1 cellular context compared by ENCODE assay signal in the genomic region with DNA sequence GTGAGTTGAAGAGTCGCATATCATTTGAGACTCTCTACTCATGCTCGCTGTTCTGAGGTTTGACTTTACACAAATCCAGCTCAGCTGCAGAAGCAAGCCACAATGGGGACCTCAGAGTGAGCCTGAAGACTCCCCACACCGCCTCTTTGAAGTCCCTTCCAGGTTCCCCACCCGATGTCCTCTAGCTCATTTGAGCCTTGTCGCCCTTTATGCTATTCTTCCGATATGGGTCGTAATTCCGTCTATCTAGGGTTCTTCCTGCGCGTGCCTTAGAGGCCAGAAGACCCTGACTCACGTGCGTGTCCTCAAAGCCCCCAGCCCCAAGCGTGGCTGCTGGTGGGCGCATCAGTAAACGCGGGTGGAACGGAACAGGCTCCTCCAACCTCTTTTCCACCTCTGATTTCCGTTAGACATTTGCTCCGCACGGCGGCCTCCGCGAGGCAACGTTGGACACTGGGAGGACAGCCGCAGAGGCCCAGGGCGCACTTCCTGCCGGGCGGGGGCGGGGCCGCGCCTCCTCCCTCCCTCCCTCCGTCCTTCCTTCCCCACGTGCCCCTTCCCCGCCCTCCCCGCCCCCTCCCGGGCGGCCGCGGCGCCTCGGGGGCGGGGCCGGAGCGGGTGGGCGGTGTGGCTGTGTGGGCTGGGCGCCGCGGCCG.
TF ChIP-seq lines count a peak whose summit lies in the region.

A gene with protein sequence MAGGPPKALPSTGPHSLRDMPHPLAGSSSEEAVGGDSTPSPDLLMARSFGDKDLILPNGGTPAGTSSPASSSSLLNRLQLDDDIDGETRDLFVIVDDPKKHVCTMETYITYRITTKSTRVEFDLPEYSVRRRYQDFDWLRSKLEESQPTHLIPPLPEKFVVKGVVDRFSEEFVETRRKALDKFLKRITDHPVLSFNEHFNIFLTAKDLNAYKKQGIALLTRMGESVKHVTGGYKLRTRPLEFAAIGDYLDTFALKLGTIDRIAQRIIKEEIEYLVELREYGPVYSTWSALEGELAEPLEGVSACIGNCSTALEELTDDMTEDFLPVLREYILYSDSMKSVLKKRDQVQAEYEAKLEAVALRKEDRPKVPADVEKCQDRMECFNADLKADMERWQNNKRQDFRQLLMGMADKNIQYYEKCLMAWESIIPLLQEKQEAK (plus strand): TSS at position 650 of the 656 bp plus-strand sequence. CDS start 242 bp downstream, outside the sequence.

TF ChIP-seq in HepG2, 621 proteins besides CTCF, POLR2A, EP300 and RAD21 (continued from another document and continues in another):
- TF ChIP-seq, protein P1, sequence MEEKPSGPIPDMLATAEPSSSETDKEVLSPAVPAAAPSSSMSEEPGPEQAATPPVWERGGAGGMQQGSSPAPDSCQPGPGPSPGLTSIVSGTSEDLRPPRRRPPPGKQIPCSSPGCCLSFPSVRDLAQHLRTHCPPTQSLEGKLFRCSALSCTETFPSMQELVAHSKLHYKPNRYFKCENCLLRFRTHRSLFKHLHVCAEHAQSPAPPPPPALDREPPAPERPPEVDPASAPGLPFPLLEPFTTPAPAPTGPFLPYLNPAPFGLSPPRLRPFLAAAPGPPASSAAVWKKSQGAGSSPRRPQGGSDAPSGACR (CRISPR knock-in tag; IDR thresholded peaks at IDR 0.05) = no peak
- TF ChIP-seq NCOA2 (CRISPR knock-in tag; IDR thresholded peaks at IDR 0.05) = peak; percentile 61
- TF ChIP-seq, protein P2, sequence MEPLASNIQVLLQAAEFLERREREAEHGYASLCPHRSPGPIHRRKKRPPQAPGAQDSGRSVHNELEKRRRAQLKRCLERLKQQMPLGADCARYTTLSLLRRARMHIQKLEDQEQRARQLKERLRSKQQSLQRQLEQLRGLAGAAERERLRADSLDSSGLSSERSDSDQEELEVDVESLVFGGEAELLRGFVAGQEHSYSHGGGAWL (CRISPR knock-in tag; IDR thresholded peaks at IDR 0.05) = peak; percentile 81
- TF ChIP-seq, protein P3, sequence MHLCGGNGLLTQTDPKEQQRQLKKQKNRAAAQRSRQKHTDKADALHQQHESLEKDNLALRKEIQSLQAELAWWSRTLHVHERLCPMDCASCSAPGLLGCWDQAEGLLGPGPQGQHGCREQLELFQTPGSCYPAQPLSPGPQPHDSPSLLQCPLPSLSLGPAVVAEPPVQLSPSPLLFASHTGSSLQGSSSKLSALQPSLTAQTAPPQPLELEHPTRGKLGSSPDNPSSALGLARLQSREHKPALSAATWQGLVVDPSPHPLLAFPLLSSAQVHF (CRISPR knock-in tag; IDR thresholded peaks at IDR 0.05) = 0 out of 2 replicates have a peak, but pooled peaks have one; percentile 38
- no peak for TF ChIP-seq MYNN (CRISPR knock-in tag; IDR thresholded peaks at IDR 0.05; ENCODE audit: low read depth)
- TF ChIP-seq NCOA5 (CRISPR knock-in tag; IDR thresholded peaks at IDR 0.05) = no peak
- TF ChIP-seq, protein P4, sequence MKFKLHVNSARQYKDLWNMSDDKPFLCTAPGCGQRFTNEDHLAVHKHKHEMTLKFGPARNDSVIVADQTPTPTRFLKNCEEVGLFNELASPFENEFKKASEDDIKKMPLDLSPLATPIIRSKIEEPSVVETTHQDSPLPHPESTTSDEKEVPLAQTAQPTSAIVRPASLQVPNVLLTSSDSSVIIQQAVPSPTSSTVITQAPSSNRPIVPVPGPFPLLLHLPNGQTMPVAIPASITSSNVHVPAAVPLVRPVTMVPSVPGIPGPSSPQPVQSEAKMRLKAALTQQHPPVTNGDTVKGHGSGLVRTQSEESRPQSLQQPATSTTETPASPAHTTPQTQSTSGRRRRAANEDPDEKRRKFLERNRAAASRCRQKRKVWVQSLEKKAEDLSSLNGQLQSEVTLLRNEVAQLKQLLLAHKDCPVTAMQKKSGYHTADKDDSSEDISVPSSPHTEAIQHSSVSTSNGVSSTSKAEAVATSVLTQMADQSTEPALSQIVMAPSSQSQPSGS (CRISPR knock-in tag; IDR thresholded peaks at IDR 0.05) = peak; percentile 69; the same call in 1 of the 2 replicates
- peak; percentile 90 for TF ChIP-seq ELF3 (CRISPR knock-in tag; IDR thresholded peaks at IDR 0.05)
- no peak for TF ChIP-seq ZSCAN12 (CRISPR knock-in tag; IDR thresholded peaks at IDR 0.05)
- peak; percentile 74; the same call in 1 of the 2 replicates for TF ChIP-seq NFKB2 (CRISPR knock-in tag; IDR thresholded peaks at IDR 0.05; ENCODE audit: borderline replicate concordance)
- no peak for TF ChIP-seq ZBTB1 (CRISPR knock-in tag; IDR thresholded peaks at IDR 0.05; ENCODE audit: borderline replicate concordance)
- 0 out of 2 replicates have a peak, but pooled peaks have one; percentile 46 for TF ChIP-seq NAIF1 (CRISPR knock-in tag; IDR thresholded peaks at IDR 0.05; ENCODE audit: borderline replicate concordance)
- no peak for TF ChIP-seq ZNF17 (CRISPR knock-in tag; IDR thresholded peaks at IDR 0.05)
- TF ChIP-seq ZNF253 (CRISPR knock-in tag; IDR thresholded peaks at IDR 0.05; ENCODE audit: borderline replicate concordance) = no peak; the same call in 1 of the 2 replicates
- TF ChIP-seq RFX3 (CRISPR knock-in tag; IDR thresholded peaks at IDR 0.05) = no peak
- TF ChIP-seq NR2C2 (CRISPR knock-in tag; IDR thresholded peaks at IDR 0.05; ENCODE audit: borderline replicate concordance) = 0 out of 2 replicates have a peak, but pooled peaks have one; percentile 26
- no peak for TF ChIP-seq ZNF549 (CRISPR knock-in tag; IDR thresholded peaks at IDR 0.05)
- TF ChIP-seq, protein P5, sequence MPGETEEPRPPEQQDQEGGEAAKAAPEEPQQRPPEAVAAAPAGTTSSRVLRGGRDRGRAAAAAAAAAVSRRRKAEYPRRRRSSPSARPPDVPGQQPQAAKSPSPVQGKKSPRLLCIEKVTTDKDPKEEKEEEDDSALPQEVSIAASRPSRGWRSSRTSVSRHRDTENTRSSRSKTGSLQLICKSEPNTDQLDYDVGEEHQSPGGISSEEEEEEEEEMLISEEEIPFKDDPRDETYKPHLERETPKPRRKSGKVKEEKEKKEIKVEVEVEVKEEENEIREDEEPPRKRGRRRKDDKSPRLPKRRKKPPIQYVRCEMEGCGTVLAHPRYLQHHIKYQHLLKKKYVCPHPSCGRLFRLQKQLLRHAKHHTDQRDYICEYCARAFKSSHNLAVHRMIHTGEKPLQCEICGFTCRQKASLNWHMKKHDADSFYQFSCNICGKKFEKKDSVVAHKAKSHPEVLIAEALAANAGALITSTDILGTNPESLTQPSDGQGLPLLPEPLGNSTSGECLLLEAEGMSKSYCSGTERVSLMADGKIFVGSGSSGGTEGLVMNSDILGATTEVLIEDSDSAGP (CRISPR knock-in tag; IDR thresholded peaks at IDR 0.05; ENCODE audit: borderline replicate concordance) = peak; percentile 80
- no peak for TF ChIP-seq REXO4 (CRISPR knock-in tag; IDR thresholded peaks at IDR 0.05; ENCODE audit: borderline replicate concordance)
- TF ChIP-seq ZNF335 (CRISPR knock-in tag; IDR thresholded peaks at IDR 0.05) = 0 out of 2 replicates have a peak, but pooled peaks have one; percentile 46
- TF ChIP-seq, protein P6, sequence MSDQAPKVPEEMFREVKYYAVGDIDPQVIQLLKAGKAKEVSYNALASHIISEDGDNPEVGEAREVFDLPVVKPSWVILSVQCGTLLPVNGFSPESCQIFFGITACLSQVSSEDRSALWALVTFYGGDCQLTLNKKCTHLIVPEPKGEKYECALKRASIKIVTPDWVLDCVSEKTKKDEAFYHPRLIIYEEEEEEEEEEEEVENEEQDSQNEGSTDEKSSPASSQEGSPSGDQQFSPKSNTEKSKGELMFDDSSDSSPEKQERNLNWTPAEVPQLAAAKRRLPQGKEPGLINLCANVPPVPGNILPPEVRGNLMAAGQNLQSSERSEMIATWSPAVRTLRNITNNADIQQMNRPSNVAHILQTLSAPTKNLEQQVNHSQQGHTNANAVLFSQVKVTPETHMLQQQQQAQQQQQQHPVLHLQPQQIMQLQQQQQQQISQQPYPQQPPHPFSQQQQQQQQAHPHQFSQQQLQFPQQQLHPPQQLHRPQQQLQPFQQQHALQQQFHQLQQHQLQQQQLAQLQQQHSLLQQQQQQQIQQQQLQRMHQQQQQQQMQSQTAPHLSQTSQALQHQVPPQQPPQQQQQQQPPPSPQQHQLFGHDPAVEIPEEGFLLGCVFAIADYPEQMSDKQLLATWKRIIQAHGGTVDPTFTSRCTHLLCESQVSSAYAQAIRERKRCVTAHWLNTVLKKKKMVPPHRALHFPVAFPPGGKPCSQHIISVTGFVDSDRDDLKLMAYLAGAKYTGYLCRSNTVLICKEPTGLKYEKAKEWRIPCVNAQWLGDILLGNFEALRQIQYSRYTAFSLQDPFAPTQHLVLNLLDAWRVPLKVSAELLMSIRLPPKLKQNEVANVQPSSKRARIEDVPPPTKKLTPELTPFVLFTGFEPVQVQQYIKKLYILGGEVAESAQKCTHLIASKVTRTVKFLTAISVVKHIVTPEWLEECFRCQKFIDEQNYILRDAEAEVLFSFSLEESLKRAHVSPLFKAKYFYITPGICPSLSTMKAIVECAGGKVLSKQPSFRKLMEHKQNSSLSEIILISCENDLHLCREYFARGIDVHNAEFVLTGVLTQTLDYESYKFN (CRISPR knock-in tag; conservative IDR thresholded peaks at IDR 0.05) = peak; percentile 46
- TF ChIP-seq, protein P7, sequence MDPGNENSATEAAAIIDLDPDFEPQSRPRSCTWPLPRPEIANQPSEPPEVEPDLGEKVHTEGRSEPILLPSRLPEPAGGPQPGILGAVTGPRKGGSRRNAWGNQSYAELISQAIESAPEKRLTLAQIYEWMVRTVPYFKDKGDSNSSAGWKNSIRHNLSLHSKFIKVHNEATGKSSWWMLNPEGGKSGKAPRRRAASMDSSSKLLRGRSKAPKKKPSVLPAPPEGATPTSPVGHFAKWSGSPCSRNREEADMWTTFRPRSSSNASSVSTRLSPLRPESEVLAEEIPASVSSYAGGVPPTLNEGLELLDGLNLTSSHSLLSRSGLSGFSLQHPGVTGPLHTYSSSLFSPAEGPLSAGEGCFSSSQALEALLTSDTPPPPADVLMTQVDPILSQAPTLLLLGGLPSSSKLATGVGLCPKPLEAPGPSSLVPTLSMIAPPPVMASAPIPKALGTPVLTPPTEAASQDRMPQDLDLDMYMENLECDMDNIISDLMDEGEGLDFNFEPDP (CRISPR knock-in tag; conservative IDR thresholded peaks at IDR 0.05) = no peak
- TF ChIP-seq ZMYM2 (CRISPR knock-in tag; IDR thresholded peaks at IDR 0.05) = 0 out of 2 replicates have a peak, but pooled peaks have one; percentile 49
- no peak for TF ChIP-seq ZNF777 (CRISPR knock-in tag; IDR thresholded peaks at IDR 0.05)
- TF ChIP-seq ZNF282 (IDR thresholded peaks at IDR 0.05; ENCODE audit: partially characterized antibody) = no peak
- TF ChIP-seq TGIF2 (CRISPR knock-in tag; IDR thresholded peaks at IDR 0.05) = peak; percentile 86; the same call in 1 of the 2 replicates
- TF ChIP-seq FOXA1 (IDR thresholded peaks at IDR 0.05) = no peak
- no peak for TF ChIP-seq FOXA1 (CRISPR knock-in tag; IDR thresholded peaks at IDR 0.05)
- no peak for TF ChIP-seq SMAD3 (CRISPR knock-in tag; IDR thresholded peaks at IDR 0.05)
- no peak for TF ChIP-seq RBM39 (IDR thresholded peaks at IDR 0.05; ENCODE audit: low read depth, low read length, poor library complexity, severe bottlenecking)
- TF ChIP-seq ZKSCAN1 (IDR thresholded peaks at IDR 0.05; ENCODE audit: low read length) = no peak
- no peak for TF ChIP-seq ZFP36L2 (CRISPR knock-in tag; IDR thresholded peaks at IDR 0.05)
- TF ChIP-seq HMG20B (CRISPR knock-in tag; conservative IDR thresholded peaks at IDR 0.05) = no peak; the same call in 1 of the 2 replicates
- no peak for TF ChIP-seq HNF4G (IDR thresholded peaks at IDR 0.05; ENCODE audit: borderline replicate concordance, low read depth, low read length)
- no peak for TF ChIP-seq HNF4G (CRISPR knock-in tag; IDR thresholded peaks at IDR 0.05; ENCODE audit: borderline replicate concordance, low read depth)
- TF ChIP-seq, protein P8, sequence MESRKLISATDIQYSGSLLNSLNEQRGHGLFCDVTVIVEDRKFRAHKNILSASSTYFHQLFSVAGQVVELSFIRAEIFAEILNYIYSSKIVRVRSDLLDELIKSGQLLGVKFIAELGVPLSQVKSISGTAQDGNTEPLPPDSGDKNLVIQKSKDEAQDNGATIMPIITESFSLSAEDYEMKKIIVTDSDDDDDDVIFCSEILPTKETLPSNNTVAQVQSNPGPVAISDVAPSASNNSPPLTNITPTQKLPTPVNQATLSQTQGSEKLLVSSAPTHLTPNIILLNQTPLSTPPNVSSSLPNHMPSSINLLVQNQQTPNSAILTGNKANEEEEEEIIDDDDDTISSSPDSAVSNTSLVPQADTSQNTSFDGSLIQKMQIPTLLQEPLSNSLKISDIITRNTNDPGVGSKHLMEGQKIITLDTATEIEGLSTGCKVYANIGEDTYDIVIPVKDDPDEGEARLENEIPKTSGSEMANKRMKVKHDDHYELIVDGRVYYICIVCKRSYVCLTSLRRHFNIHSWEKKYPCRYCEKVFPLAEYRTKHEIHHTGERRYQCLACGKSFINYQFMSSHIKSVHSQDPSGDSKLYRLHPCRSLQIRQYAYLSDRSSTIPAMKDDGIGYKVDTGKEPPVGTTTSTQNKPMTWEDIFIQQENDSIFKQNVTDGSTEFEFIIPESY (CRISPR knock-in tag; IDR thresholded peaks at IDR 0.05) = no peak
- TF ChIP-seq WIZ (CRISPR knock-in tag; IDR thresholded peaks at IDR 0.05) = no peak
- TF ChIP-seq ZFP36L1 (CRISPR knock-in tag; IDR thresholded peaks at IDR 0.05) = no peak
- TF ChIP-seq ZNF629 (CRISPR knock-in tag; conservative IDR thresholded peaks at IDR 0.05) = no peak
- TF ChIP-seq, protein P9, sequence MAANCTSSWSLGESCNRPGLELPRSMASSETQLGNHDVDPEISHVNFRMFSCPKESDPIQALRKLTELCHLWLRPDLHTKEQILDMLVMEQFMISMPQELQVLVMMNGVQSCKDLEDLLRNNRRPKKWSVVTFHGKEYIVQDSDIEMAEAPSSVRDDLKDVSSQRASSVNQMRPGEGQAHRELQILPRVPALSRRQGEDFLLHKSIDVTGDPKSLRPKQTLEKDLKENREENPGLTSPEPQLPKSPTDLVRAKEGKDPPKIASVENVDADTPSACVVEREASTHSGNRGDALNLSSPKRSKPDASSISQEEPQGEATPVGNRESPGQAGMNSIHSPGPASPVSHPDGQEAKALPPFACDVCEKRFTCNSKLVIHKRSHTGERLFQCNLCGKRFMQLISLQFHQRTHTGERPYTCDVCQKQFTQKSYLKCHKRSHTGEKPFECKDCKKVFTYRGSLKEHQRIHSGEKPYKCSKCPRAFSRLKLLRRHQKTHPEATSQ (CRISPR knock-in tag; IDR thresholded peaks at IDR 0.05; ENCODE audit: borderline replicate concordance) = no peak; the same call in 1 of the 2 replicates
- TF ChIP-seq IRF2 (CRISPR knock-in tag; IDR thresholded peaks at IDR 0.05) = peak; percentile 55; the same call in 1 of the 2 replicates
- TF ChIP-seq, protein P10, sequence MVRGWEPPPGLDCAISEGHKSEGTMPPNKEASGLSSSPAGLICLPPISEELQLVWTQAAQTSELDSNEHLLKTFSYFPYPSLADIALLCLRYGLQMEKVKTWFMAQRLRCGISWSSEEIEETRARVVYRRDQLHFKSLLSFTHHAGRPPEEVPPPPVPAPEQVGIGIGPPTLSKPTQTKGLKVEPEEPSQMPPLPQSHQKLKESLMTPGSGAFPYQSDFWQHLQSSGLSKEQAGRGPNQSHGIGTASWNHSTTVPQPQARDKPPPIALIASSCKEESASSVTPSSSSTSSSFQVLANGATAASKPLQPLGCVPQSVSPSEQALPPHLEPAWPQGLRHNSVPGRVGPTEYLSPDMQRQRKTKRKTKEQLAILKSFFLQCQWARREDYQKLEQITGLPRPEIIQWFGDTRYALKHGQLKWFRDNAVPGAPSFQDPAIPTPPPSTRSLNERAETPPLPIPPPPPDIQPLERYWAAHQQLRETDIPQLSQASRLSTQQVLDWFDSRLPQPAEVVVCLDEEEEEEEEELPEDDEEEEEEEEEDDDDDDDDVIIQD (CRISPR knock-in tag; IDR thresholded peaks at IDR 0.05; ENCODE audit: low read depth) = peak; percentile 60; the same call in 1 of the 2 replicates
- TF ChIP-seq RCOR2 (CRISPR knock-in tag; IDR thresholded peaks at IDR 0.05) = peak; percentile 65; the same call in 1 of the 2 replicates
- TF ChIP-seq PAF1 (CRISPR knock-in tag; IDR thresholded peaks at IDR 0.05) = no peak
- no peak for TF ChIP-seq ZNF703 (CRISPR knock-in tag; IDR thresholded peaks at IDR 0.05; ENCODE audit: borderline replicate concordance)
- TF ChIP-seq NKX3-1 (CRISPR knock-in tag; IDR thresholded peaks at IDR 0.05) = no peak
- TF ChIP-seq RFX5 (IDR thresholded peaks at IDR 0.05; ENCODE audit: low read depth, low read length) = no peak
